ENCODE assay signal across 1 cellular context in the genomic region with DNA sequence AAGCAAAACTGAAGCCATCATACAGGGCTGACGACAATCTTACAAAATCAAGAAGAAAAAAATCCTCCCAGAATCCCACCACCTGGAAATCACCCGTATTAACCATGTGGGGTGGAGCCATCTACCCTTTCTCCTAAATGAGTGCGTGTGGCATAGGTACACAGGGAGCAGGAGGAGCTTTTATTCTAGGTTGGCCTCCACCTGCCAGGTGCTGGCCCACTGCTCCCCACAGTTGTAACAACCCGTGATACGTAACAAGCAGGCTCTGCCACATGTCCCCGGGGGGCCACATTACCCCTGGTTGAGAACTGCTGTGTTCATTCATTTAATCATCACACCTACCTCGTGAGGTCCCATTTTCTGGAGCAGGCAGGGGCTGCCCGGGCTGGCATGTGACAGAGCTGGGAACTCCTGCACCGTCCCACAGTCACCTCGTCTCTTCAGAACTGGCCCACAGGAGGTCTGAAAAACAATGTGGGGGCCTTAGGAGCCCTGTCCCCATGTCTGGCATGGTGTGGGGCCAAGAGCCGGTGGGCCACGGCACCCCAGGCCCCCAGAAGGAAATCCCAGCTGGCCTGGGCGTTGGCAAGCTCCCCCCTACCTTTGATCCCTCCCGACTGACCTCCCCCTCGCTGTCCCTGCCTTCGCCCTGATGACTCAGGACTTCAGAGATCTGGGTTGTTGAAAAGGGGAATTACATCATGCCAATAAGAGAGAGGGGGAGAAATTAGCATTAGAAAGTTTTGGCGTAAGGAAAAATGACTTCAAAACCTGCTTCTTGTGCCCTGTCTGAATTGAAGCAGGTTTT.
TF ChIP-seq lines count a peak whose summit lies in the region.

No MANE protein-coding gene starts in this region.

TF ChIP-seq in K562, 482 proteins besides CTCF, POLR2A, EP300 and RAD21 (continued from another document and continues in another):
- TF ChIP-seq CREM (IDR thresholded peaks at IDR 0.05; ENCODE audit: low read depth) (peak; percentile 46; the same call in 1 of the 2 replicates), CBFA2T3 (IDR thresholded peaks at IDR 0.05) (0 out of 2 replicates have a peak, but pooled peaks have one; percentile 11), TAF7 (tag; IDR thresholded peaks at IDR 0.05) (no peak), ZNF584 (CRISPR knock-in tag; IDR thresholded peaks at IDR 0.05; ENCODE audit: low read depth) (no peak; the same call in none of the 2 replicates), ZNF263 (CRISPR knock-in tag; IDR thresholded peaks at IDR 0.05; ENCODE audit: borderline replicate concordance) (no peak), SMAD3 (CRISPR knock-in tag; conservative IDR thresholded peaks at IDR 0.05) (peak; percentile 55; the same call in 1 of the 2 replicates), GABPA (tag; conservative IDR thresholded peaks at IDR 0.05; ENCODE audit: low read depth) (no peak), RCOR1 (IDR thresholded peaks at IDR 0.05; ENCODE audit: borderline replicate concordance in 1 of 2, low read depth in 2 of 2, low read length in 2 of 2) (peak in 1 of 2 experiments; percentile 66; a peak in 2 of 4 replicates), ZNF24 (IDR thresholded peaks at IDR 0.05) (peak; percentile 3; the same call in 1 of the 2 replicates), CEBPB (tag; IDR thresholded peaks at IDR 0.05) (peak; percentile 69), ZKSCAN3 (CRISPR knock-in tag; IDR thresholded peaks at IDR 0.05) (no peak), ZNF212 (CRISPR knock-in tag; IDR thresholded peaks at IDR 0.05) (no peak), SUPT5H (IDR thresholded peaks at IDR 0.05) (no peak), MTA3 (IDR thresholded peaks at IDR 0.05; ENCODE audit: borderline replicate concordance) (0 out of 2 replicates have a peak, but pooled peaks have one; percentile 65), HDAC2 (IDR thresholded peaks at IDR 0.05) (peak; percentile 67; the same call in 1 of the 2 replicates), CXXC5 (CRISPR knock-in tag; IDR thresholded peaks at IDR 0.05) (peak; percentile 43), CBX3 (IDR thresholded peaks at IDR 0.05; ENCODE audit: borderline replicate concordance in 1 of 2, low read length in 2 of 2) (0 out of 3 replicates have a peak, but pooled peaks of 1 of the 2 experiments have one; percentile 16), KDM4B (IDR thresholded peaks at IDR 0.05; ENCODE audit: borderline replicate concordance in 2 of 2, low read depth in 1 of 2) (no peak), ASH1L (IDR thresholded peaks at IDR 0.05; ENCODE audit: borderline replicate concordance, low read depth, partially characterized antibody) (no peak), MCM2 (IDR thresholded peaks at IDR 0.05; ENCODE audit: low read depth) (no peak), DACH1 (IDR thresholded peaks at IDR 0.05; ENCODE audit: partially characterized antibody) (peak; percentile 20), POLR2G (IDR thresholded peaks at IDR 0.05; ENCODE audit: low read depth, low read length) (peak; percentile 40; the same call in 1 of the 2 replicates), SIN3B (IDR thresholded peaks at IDR 0.05; ENCODE audit: low read depth) (no peak), DPF2 (IDR thresholded peaks at IDR 0.05) (peak; percentile 89), HDAC8 (tag; IDR thresholded peaks at IDR 0.05) (no peak), ZNF551 (CRISPR knock-in tag; IDR thresholded peaks at IDR 0.05) (no peak), SMAD2 (IDR thresholded peaks at IDR 0.05; ENCODE audit: low read depth, low read length) (no peak), ZBTB8A (IDR thresholded peaks at IDR 0.05; ENCODE audit: partially characterized antibody) (no peak)
- TF ChIP-seq, protein P1, sequence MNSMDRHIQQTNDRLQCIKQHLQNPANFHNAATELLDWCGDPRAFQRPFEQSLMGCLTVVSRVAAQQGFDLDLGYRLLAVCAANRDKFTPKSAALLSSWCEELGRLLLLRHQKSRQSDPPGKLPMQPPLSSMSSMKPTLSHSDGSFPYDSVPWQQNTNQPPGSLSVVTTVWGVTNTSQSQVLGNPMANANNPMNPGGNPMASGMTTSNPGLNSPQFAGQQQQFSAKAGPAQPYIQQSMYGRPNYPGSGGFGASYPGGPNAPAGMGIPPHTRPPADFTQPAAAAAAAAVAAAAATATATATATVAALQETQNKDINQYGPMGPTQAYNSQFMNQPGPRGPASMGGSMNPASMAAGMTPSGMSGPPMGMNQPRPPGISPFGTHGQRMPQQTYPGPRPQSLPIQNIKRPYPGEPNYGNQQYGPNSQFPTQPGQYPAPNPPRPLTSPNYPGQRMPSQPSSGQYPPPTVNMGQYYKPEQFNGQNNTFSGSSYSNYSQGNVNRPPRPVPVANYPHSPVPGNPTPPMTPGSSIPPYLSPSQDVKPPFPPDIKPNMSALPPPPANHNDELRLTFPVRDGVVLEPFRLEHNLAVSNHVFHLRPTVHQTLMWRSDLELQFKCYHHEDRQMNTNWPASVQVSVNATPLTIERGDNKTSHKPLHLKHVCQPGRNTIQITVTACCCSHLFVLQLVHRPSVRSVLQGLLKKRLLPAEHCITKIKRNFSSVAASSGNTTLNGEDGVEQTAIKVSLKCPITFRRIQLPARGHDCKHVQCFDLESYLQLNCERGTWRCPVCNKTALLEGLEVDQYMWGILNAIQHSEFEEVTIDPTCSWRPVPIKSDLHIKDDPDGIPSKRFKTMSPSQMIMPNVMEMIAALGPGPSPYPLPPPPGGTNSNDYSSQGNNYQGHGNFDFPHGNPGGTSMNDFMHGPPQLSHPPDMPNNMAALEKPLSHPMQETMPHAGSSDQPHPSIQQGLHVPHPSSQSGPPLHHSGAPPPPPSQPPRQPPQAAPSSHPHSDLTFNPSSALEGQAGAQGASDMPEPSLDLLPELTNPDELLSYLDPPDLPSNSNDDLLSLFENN (IDR thresholded peaks at IDR 0.05; ENCODE audit: low read depth in 2 of 2, low read length in 2 of 2) = no peak
- TF ChIP-seq, protein P2, sequence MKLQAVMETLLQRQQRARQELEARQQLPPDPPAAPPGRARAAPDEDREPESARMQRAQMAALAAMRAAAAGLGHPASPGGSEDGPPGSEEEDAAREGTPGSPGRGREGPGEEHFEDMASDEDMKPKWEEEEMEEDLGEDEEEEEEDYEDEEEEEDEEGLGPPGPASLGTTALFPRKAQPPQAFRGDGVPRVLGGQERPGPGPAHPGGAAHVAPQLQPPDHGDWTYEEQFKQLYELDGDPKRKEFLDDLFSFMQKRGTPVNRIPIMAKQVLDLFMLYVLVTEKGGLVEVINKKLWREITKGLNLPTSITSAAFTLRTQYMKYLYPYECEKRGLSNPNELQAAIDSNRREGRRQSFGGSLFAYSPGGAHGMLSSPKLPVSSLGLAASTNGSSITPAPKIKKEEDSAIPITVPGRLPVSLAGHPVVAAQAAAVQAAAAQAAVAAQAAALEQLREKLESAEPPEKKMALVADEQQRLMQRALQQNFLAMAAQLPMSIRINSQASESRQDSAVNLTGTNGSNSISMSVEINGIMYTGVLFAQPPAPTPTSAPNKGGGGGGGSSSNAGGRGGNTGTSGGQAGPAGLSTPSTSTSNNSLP (IDR thresholded peaks at IDR 0.05; ENCODE audit: borderline replicate concordance, low read depth, low read length) = 0 out of 2 replicates have a peak, but pooled peaks have one; percentile 35
- TF ChIP-seq, protein P3, sequence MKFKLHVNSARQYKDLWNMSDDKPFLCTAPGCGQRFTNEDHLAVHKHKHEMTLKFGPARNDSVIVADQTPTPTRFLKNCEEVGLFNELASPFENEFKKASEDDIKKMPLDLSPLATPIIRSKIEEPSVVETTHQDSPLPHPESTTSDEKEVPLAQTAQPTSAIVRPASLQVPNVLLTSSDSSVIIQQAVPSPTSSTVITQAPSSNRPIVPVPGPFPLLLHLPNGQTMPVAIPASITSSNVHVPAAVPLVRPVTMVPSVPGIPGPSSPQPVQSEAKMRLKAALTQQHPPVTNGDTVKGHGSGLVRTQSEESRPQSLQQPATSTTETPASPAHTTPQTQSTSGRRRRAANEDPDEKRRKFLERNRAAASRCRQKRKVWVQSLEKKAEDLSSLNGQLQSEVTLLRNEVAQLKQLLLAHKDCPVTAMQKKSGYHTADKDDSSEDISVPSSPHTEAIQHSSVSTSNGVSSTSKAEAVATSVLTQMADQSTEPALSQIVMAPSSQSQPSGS (CRISPR knock-in tag; IDR thresholded peaks at IDR 0.05) = no peak
- TF ChIP-seq, protein P4, sequence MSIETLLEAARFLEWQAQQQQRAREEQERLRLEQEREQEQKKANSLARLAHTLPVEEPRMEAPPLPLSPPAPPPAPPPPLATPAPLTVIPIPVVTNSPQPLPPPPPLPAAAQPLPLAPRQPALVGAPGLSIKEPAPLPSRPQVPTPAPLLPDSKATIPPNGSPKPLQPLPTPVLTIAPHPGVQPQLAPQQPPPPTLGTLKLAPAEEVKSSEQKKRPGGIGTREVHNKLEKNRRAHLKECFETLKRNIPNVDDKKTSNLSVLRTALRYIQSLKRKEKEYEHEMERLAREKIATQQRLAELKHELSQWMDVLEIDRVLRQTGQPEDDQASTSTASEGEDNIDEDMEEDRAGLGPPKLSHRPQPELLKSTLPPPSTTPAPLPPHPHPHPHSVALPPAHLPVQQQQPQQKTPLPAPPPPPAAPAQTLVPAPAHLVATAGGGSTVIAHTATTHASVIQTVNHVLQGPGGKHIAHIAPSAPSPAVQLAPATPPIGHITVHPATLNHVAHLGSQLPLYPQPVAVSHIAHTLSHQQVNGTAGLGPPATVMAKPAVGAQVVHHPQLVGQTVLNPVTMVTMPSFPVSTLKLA (conservative IDR thresholded peaks at IDR 0.05) = no peak; a peak in 1 of 4 replicates
- TF ChIP-seq, protein P5, sequence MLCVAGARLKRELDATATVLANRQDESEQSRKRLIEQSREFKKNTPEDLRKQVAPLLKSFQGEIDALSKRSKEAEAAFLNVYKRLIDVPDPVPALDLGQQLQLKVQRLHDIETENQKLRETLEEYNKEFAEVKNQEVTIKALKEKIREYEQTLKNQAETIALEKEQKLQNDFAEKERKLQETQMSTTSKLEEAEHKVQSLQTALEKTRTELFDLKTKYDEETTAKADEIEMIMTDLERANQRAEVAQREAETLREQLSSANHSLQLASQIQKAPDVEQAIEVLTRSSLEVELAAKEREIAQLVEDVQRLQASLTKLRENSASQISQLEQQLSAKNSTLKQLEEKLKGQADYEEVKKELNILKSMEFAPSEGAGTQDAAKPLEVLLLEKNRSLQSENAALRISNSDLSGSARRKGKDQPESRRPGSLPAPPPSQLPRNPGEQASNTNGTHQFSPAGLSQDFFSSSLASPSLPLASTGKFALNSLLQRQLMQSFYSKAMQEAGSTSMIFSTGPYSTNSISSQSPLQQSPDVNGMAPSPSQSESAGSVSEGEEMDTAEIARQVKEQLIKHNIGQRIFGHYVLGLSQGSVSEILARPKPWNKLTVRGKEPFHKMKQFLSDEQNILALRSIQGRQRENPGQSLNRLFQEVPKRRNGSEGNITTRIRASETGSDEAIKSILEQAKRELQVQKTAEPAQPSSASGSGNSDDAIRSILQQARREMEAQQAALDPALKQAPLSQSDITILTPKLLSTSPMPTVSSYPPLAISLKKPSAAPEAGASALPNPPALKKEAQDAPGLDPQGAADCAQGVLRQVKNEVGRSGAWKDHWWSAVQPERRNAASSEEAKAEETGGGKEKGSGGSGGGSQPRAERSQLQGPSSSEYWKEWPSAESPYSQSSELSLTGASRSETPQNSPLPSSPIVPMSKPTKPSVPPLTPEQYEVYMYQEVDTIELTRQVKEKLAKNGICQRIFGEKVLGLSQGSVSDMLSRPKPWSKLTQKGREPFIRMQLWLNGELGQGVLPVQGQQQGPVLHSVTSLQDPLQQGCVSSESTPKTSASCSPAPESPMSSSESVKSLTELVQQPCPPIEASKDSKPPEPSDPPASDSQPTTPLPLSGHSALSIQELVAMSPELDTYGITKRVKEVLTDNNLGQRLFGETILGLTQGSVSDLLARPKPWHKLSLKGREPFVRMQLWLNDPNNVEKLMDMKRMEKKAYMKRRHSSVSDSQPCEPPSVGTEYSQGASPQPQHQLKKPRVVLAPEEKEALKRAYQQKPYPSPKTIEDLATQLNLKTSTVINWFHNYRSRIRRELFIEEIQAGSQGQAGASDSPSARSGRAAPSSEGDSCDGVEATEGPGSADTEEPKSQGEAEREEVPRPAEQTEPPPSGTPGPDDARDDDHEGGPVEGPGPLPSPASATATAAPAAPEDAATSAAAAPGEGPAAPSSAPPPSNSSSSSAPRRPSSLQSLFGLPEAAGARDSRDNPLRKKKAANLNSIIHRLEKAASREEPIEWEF (CRISPR knock-in tag; IDR thresholded peaks at IDR 0.05) = no peak; the same call in 1 of the 2 replicates
- TF ChIP-seq, protein P6, sequence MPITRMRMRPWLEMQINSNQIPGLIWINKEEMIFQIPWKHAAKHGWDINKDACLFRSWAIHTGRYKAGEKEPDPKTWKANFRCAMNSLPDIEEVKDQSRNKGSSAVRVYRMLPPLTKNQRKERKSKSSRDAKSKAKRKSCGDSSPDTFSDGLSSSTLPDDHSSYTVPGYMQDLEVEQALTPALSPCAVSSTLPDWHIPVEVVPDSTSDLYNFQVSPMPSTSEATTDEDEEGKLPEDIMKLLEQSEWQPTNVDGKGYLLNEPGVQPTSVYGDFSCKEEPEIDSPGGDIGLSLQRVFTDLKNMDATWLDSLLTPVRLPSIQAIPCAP (CRISPR knock-in tag; IDR thresholded peaks at IDR 0.05; ENCODE audit: borderline replicate concordance) = no peak
- TF ChIP-seq, protein P7, sequence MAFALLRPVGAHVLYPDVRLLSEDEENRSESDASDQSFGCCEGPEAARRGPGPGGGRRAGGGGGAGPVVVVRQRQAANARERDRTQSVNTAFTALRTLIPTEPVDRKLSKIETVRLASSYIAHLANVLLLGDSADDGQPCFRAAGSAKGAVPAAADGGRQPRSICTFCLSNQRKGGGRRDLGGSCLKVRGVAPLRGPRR (CRISPR knock-in tag; IDR thresholded peaks at IDR 0.05) = no peak
- TF ChIP-seq, protein P8, sequence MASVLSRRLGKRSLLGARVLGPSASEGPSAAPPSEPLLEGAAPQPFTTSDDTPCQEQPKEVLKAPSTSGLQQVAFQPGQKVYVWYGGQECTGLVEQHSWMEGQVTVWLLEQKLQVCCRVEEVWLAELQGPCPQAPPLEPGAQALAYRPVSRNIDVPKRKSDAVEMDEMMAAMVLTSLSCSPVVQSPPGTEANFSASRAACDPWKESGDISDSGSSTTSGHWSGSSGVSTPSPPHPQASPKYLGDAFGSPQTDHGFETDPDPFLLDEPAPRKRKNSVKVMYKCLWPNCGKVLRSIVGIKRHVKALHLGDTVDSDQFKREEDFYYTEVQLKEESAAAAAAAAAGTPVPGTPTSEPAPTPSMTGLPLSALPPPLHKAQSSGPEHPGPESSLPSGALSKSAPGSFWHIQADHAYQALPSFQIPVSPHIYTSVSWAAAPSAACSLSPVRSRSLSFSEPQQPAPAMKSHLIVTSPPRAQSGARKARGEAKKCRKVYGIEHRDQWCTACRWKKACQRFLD (CRISPR knock-in tag; IDR thresholded peaks at IDR 0.05) = peak; percentile 94
- TF ChIP-seq, protein P9, sequence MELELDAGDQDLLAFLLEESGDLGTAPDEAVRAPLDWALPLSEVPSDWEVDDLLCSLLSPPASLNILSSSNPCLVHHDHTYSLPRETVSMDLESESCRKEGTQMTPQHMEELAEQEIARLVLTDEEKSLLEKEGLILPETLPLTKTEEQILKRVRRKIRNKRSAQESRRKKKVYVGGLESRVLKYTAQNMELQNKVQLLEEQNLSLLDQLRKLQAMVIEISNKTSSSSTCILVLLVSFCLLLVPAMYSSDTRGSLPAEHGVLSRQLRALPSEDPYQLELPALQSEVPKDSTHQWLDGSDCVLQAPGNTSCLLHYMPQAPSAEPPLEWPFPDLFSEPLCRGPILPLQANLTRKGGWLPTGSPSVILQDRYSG (tag; conservative IDR thresholded peaks at IDR 0.05; ENCODE audit: low read depth) = peak; percentile 71
